ENCODE assay signal across 8 cellular contexts in the genomic region with DNA sequence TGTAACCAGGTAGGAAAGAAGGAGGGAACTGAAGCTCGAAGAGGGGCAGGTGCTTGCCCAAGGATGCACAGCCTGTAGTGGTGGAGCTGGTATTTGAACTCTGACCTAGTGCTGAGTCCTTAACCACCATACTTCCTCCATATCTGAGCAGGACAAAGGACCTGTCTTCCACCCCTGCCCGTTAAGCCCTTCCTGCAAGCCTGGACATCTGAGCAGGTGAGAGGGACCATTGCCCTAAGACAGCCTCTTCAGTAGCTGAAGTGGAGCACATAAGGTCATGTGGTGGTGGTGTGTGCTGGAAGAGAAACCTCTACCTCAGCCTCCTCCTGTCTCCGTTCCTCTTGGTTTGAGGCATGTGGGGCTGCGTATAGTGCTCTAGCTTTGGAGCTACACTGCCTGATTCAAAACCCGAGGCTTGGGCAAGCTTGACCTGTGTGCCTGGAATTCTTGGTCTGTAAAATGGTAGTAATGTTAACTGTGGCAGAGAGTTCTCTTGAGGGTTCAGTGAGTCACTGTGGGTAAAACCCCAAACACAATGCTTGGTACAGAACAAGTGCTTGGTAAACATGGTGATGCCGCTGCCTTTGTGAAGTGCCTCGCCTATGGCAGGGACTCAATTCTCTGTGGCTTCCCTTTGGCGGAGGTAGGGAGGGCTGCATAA. TPM values are rescaled to one million over a fixed set of nuclear protein-coding genes. Genes with fewer than 3 reads are reported as not detected.
DNase-seq lines count a peak whose midpoint lies in the region; ATAC-seq, FAIRE-seq and TF ChIP-seq lines count a peak whose summit lies in the region.

No MANE protein-coding gene starts in this region.

- peaks cover 81% of the 10 kb centered on the region for H3K4me1 Mint-ChIP-seq in osteocyte (ENCODE audit: unreplicated experiment)

- H3K27me3 Mint-ChIP-seq in osteocyte (ENCODE audit: unreplicated experiment): no peaks in the 10 kb centered on the region

- TF ChIP-seq CTCF in osteocyte (IDR thresholded peaks at IDR 0.05): no peak

- ATAC-seq in HG02610 (IDR thresholded peaks at IDR 0.05; ENCODE audit: unreplicated experiment) (peak; percentile 49), HG03439 (IDR thresholded peaks at IDR 0.05; ENCODE audit: unreplicated experiment) (no peak), HG02884 (IDR thresholded peaks at IDR 0.05; ENCODE audit: unreplicated experiment) (no peak)
- ATAC-seq in activated naive CD4-positive, alpha-beta T cell treated with anti-CD3 and anti-CD28 coated beads, Interleukin-2, amount 50 U/mL, for 72 hours: peak; percentile 88 to 90

- H3K9me3 Mint-ChIP-seq in activated naive CD4-positive, alpha-beta T cell treated with anti-CD3 and anti-CD28 coated beads, Interleukin-2, amount 50 U/mL, for 72 hours: no peaks in the 10 kb centered on the region
- no peaks in the 10 kb centered on the region for H3K9me3 Mint-ChIP-seq in osteocyte (ENCODE audit: unreplicated experiment)

- H3K36me3 Mint-ChIP-seq in activated naive CD4-positive, alpha-beta T cell treated with anti-CD3 and anti-CD28 coated beads, Interleukin-2, amount 50 U/mL, for 72 hours: peaks cover 5 to 46% of the 10 kb centered on the region in 2 donors
- H3K36me3 Mint-ChIP-seq in osteocyte (ENCODE audit: unreplicated experiment): peaks cover 27% of the 10 kb centered on the region

- H3K4me3 Mint-ChIP-seq in osteocyte (ENCODE audit: unreplicated experiment): no peak overlapping the region

- H3K27ac Mint-ChIP-seq in activated naive CD4-positive, alpha-beta T cell treated with anti-CD3 and anti-CD28 coated beads, Interleukin-2, amount 50 U/mL, for 72 hours: peak overlapping the region; percentile 81
- peak overlapping the region; percentile 85 for H3K27ac Mint-ChIP-seq in osteocyte (ENCODE audit: unreplicated experiment)

- peak; percentile 88 for FAIRE-seq in RCC 7860 (lab: Jason Lieb, UNC)

- DNase-seq in RCC 7860 (ENCODE audit: low spot score) (peak; percentile 89), osteocyte (ENCODE audit: extremely low spot score, unreplicated experiment) (no peak), C1 segment of cervical spinal cord (lab: John Stamatoyannopoulos, UW) (no peak), superior temporal gyrus (ENCODE audit: extremely low spot score) (no peak)
- peak; percentile 67 to 81 for DNase-seq in activated naive CD4-positive, alpha-beta T cell treated with anti-CD3 and anti-CD28 coated beads, Interleukin-2, amount 50 U/mL, for 72 hours (ENCODE audit: low spot score in 2 of 2)

RNA-seq across cellular contexts. Expression of a gene that starts 7.4 kb away (rescaled TPM):
- total RNA-seq in activated naive CD4-positive, alpha-beta T cell treated with anti-CD3 and anti-CD28 coated beads, Interleukin-2, amount 50 U/mL, for 72 hours: 10 to 100 TPM; 22.9 to 66.2 TPM
- total RNA-seq in osteocyte: 174 and 178 TPM in 2 replicates

Comparison
In these comparisons a context has a peak if more than half of its experiments do, and no peak if none do; other contexts are left out.
1. ATAC-seq: peak in HG02610 (single experiment) and activated naive CD4-positive, alpha-beta T cell treated with anti-CD3 and anti-CD28 coated beads, Interleukin-2, amount 50 U/mL, for 72 hours (2 of 2); none in HG03439 (single experiment) and HG02884 (single experiment).
2. DNase-seq: peak in RCC 7860 (single experiment) and activated naive CD4-positive, alpha-beta T cell treated with anti-CD3 and anti-CD28 coated beads, Interleukin-2, amount 50 U/mL, for 72 hours (2 of 2); none in osteocyte (single experiment), C1 segment of cervical spinal cord (0 of 14) and superior temporal gyrus (single experiment).